In genomic region chr19:50839712-50840655, GRCh38 we compare ENCODE assay signal across 20 cellular contexts. TPM values are rescaled to one million over a fixed set of nuclear protein-coding genes. Genes with fewer than 3 reads are reported as not detected.
A peak's percentile ranks its signal among the peaks of the same experiment; 100 is the strongest.
DNase-seq lines count a peak whose midpoint lies in the region; ATAC-seq, FAIRE-seq and TF ChIP-seq lines count a peak whose summit lies in the region.
"Had no signal": no experiment of that assay in that cellular context is flagged by ENCODE, and none has a peak within 500 bp of the region (broad histone marks: within the 10 kb centered on the region; RNA-seq: fewer than 3 reads in every experiment).

No MANE protein-coding gene starts in this region.

- no peak overlapping the region for H4K5ac ChIP-seq in H1 (ENCODE audit: insufficient read length, low read depth, low read length)

- H2BK12ac ChIP-seq in H1 (ENCODE audit: low read depth, low read length) = no peak overlapping the region

- H3K4me1 Mint-ChIP-seq in T-helper 17 cell = peaks cover 6% of the 10 kb centered on the region

- H3K23ac ChIP-seq in H1 (ENCODE audit: insufficient read length) = no peak overlapping the region

- no peak overlapping the region for H3K4me2 ChIP-seq in H1 (ENCODE audit: insufficient read depth in 1 of 2, low read depth in 2 of 2, low read length in 2 of 2)
- H3K4me2 ChIP-seq: A549, BLaER1, GM23338 had no signal

- H3K36me3 ChIP-seq in H1 (ENCODE audit: control insufficient read depth in 2 of 4, insufficient read depth in 4 of 4, low read length in 3 of 4) (no peaks in the 10 kb centered on the region), upper lobe of right lung (no peaks in the 10 kb centered on the region), mucosa of descending colon (ENCODE audit: low read depth) (no peaks in the 10 kb centered on the region)
- H3K36me3 ChIP-seq: BLaER1 had no signal

- no peak overlapping the region for H2BK120ac ChIP-seq in H1 (replicated peaks; ENCODE audit: low read depth, low read length)

- no peak for TF ChIP-seq RAD21 in H1 (IDR thresholded peaks at IDR 0.05 in 1 of 2, conservative IDR thresholded peaks at IDR 0.05 in 1 of 2; ENCODE audit: low read depth in 2 of 2, low read length in 2 of 2)

- no peak overlapping the region for H4K8ac ChIP-seq in H1 (ENCODE audit: extremely low read depth, insufficient read depth, low read length)

- no peak for TF ChIP-seq POLR2A in H1 (IDR thresholded peaks at IDR 0.05; ENCODE audit: control extremely low read depth in 1 of 2, low read depth in 2 of 2, low read length in 2 of 2)

- H3K27ac ChIP-seq in C4-2B (peak overlapping the region; percentile 100), H1 (ENCODE audit: low read depth, low read length) (no peak overlapping the region), upper lobe of right lung (no peak overlapping the region)
- H3K27ac ChIP-seq: A549, BLaER1 had no signal

- no peaks in the 10 kb centered on the region for H3K9me3 ChIP-seq in T-helper 17 cell (ENCODE audit: control insufficient read depth, low read length, poor library complexity, severe bottlenecking)
- H3K9me3 ChIP-seq in H1 (ENCODE audit: insufficient read depth in 2 of 2, low read depth in 1 of 2, low read length in 1 of 2) = 0 out of 4 replicates have a peak, but pooled peaks cover 0 to 4% of the 10 kb centered on the region in 2 experiments
- no peaks in the 10 kb centered on the region for H3K9me3 ChIP-seq in upper lobe of right lung
- H3K9me3 ChIP-seq in mucosa of descending colon = peaks cover 5% of the 10 kb centered on the region

- H3K27me3 ChIP-seq in H1 (replicated peaks in 1 of 4; ENCODE audit: control insufficient read depth in 3 of 4, extremely low read depth in 1 of 4, insufficient read depth in 3 of 4, low read length in 3 of 4) (peaks cover 0 to 19% (median 7%) of the 10 kb centered on the region in 4 experiments; a peak in 6 of 7 replicates), upper lobe of right lung (peaks cover 13% of the 10 kb centered on the region)
- H3K27me3 ChIP-seq: BLaER1 had no signal

- H3K4me1 ChIP-seq in H1 (replicated peaks in 1 of 4; ENCODE audit: control insufficient read depth in 3 of 4, insufficient read depth in 4 of 4, low read length in 3 of 4) (peaks cover 0 to 7% (median 2%) of the 10 kb centered on the region in 4 experiments; a peak in 3 of 7 replicates), upper lobe of right lung (peaks cover 5% of the 10 kb centered on the region), mucosa of descending colon (ENCODE audit: low read depth) (peaks cover 6% of the 10 kb centered on the region)

- DNase-seq in T-helper 17 cell = no peak
- DNase-seq in H1 (ENCODE audit: low read depth in 1 of 2, low spot score in 2 of 2) = no peak
- peak; percentile 35 for DNase-seq in upper lobe of right lung
- no peak for DNase-seq in GM19239 (ENCODE audit: insufficient read length, low spot score)
- DNase-seq in mucosa of descending colon = no peak
- DNase-seq: Calu3; CD8-positive, alpha-beta T cell; DMS 273 treated with DMSO at 0.1 percent for 48 hours; DMS53; DND-41; EL had no signal

- H3K4me3 Mint-ChIP-seq in T-helper 17 cell = peak overlapping the region; percentile 25
- H3K4me3 Mint-ChIP-seq: CD8-positive, alpha-beta T cell; GM23338 had no signal

- no peak overlapping the region for H4K91ac ChIP-seq in H1 (replicated peaks; ENCODE audit: insufficient read length, low read length)

- H3K36me3 Mint-ChIP-seq in T-helper 17 cell (ENCODE audit: low read depth) = peaks cover 2% of the 10 kb centered on the region
- H3K36me3 Mint-ChIP-seq: CD8-positive, alpha-beta T cell had no signal

- WGBS in H1 (ENCODE audit: extremely low coverage in 1 of 2, insufficient coverage in 1 of 2, insufficient read length in 1 of 2, insufficient replicate concordance in 2 of 2, low coverage in 1 of 2, low lambda C conversion rate in 2 of 2, missing lambda C conversion rate in 1 of 2), 2 experiments = 80% methylated on average over 10 of the region's 10 CpGs; no CpG with 5 or more reads in 1 of the 2 experiments

- no peak overlapping the region for H2AK5ac ChIP-seq in H1 (ENCODE audit: low read depth, low read length)

- no peaks in the 10 kb centered on the region for H3K79me2 ChIP-seq in H1 (ENCODE audit: control insufficient read depth in 1 of 2, insufficient read depth in 2 of 2, low read length in 2 of 2)

- H4K20me1 ChIP-seq in H1 (replicated peaks in 1 of 2; ENCODE audit: control insufficient read depth in 1 of 2, insufficient read depth in 2 of 2, low read length in 2 of 2) = no peaks in the 10 kb centered on the region
- H4K20me1 ChIP-seq: BLaER1 had no signal

- peak overlapping the region; percentile 55 for H3K27ac Mint-ChIP-seq in T-helper 17 cell
- H3K27ac Mint-ChIP-seq: CD8-positive, alpha-beta T cell; GM23338 had no signal

- H2BK20ac ChIP-seq in H1 (ENCODE audit: low read length) = no peak overlapping the region

- H3K79me1 ChIP-seq in H1 (ENCODE audit: low read depth, low read length) = no peaks in the 10 kb centered on the region

- H3K14ac ChIP-seq in H1 (ENCODE audit: insufficient read length) = no peak overlapping the region

- no peak overlapping the region for H2AFZ ChIP-seq in H1 (ENCODE audit: low read length)
- H2AFZ ChIP-seq: GM23338 had no signal

- no peak overlapping the region for H3K4ac ChIP-seq in H1 (replicated peaks; ENCODE audit: insufficient read length, low read depth, low read length)

- CTCF ChIA-PET in H1 (lab: Charles Lee; ENCODE audit: partially characterized antibody) = interaction anchor here (0.8 to 1.7 kb wide), 5 partner anchors 11 to 246 kb away, joined by 3 to 4 read pairs (median 3); no protein-coding TSS in a partner anchor

- no peak overlapping the region for H2BK15ac ChIP-seq in H1 (ENCODE audit: low read length)

- ATAC-seq in T-helper 17 cell = no peak
- ATAC-seq in upper lobe of right lung = no peak
- no peak for ATAC-seq in HG02763 (IDR thresholded peaks at IDR 0.05; ENCODE audit: unreplicated experiment)
- no peak for ATAC-seq in mucosa of descending colon
- ATAC-seq: A549; CD8-positive, alpha-beta T cell; GM12878; GM23338 had no signal

- H3K4me3 ChIP-seq in H1 (ENCODE audit: extremely low read depth in 1 of 4, insufficient read depth in 2 of 4, low read depth in 3 of 4, low read length in 4 of 4) (no peak overlapping the region), upper lobe of right lung (no peak overlapping the region), mucosa of descending colon (no peak overlapping the region)
- H3K4me3 ChIP-seq: A549, BLaER1, GM12878, GM23338 had no signal

- peaks cover 8% of the 10 kb centered on the region; the same call in 1 of the 2 replicates for H3K23me2 ChIP-seq in H1 (ENCODE audit: low read depth, low read length)

- intact Hi-C loops in upper lobe of right lung (cut with DNase I) = no loop called here
- intact Hi-C loops in mucosa of descending colon (cut with DNase I, micrococcal nuclease) = no loop called here

- FAIRE-seq in H1 (lab: Jason Lieb, UNC) (no peak), GM19239 (lab: Jason Lieb, UNC) (no peak)
- FAIRE-seq: GM12878 had no signal

- TF ChIP-seq EP300 in H1 (IDR thresholded peaks at IDR 0.05; ENCODE audit: borderline replicate concordance in 1 of 2, low read depth in 2 of 2, low read length in 2 of 2) = no peak

- no peak for TF ChIP-seq CTCF in C4-2B (conservative IDR thresholded peaks at IDR 0.05)
- TF ChIP-seq CTCF in H1 (IDR thresholded peaks at IDR 0.05; ENCODE audit: control extremely low read depth in 1 of 3, insufficient read depth in 1 of 3, low read depth in 1 of 3, low read length in 3 of 3) = no peak
- TF ChIP-seq CTCF in upper lobe of right lung (IDR thresholded peaks at IDR 0.05) = no peak
- no peak for TF ChIP-seq CTCF in mucosa of descending colon (IDR thresholded peaks at IDR 0.05)

- H3K56ac ChIP-seq in H1 (replicated peaks; ENCODE audit: insufficient read length, low read depth, low read length) = no peak overlapping the region

- no peak overlapping the region for H3K18ac ChIP-seq in H1 (ENCODE audit: extremely low read depth, low read length)

- H2BK5ac ChIP-seq in H1 (ENCODE audit: low read depth, low read length) = no peak overlapping the region

- H3K9ac ChIP-seq in H1 (replicated peaks in 1 of 4; ENCODE audit: extremely low read depth in 1 of 4, low read depth in 3 of 4, low read length in 3 of 4) = no peak overlapping the region
- H3K9ac ChIP-seq: BLaER1 had no signal

- peaks cover 26% of the 10 kb centered on the region for H3K27me3 Mint-ChIP-seq in T-helper 17 cell

- POLR2A ChIA-PET in H1 (lab: Charles Lee; ENCODE audit: partially characterized antibody) = interaction anchor here (0.8 to 5.4 kb wide), 8 partner anchors 10 to 68 kb away, joined by 3 to 24 read pairs (median 4); no protein-coding TSS in a partner anchor

RNA-seq across cellular contexts. Expression of gene KLK15, which starts 6.6 kb away (rescaled TPM):
- not detected for total RNA-seq in T-helper 17 cell
- not detected in 2 replicates for total RNA-seq in H1 (2021; fragmentation: NEBNext Ultra II Directional; extraction: Animal tissue kit (Norgen Biotek cat#: 25700))
- polyA plus RNA-seq in H1 (2011; rRNA removed) = not detected in 2 replicates
- 0.06 TPM for polyA plus RNA-seq in H1 (2011; cell fraction: cytosol; rRNA removed)
- 0.20 TPM for polyA plus RNA-seq in H1 (2011; cell fraction: nucleus; rRNA removed)
- not detected in 4 replicates for polyA plus RNA-seq in H1 (2012, experiment 1 of 2)
- polyA plus RNA-seq in H1 (2012, experiment 2 of 2) = not detected
- 0.04 TPM for polyA plus RNA-seq in H1 (2013, experiment 1 of 2)
- not detected for polyA plus RNA-seq in H1 (2013, experiment 2 of 2)
- not detected in 2 replicates for polyA minus RNA-seq in H1 (2011; rRNA and poly(A)+ RNA removed)
- not detected for polyA minus RNA-seq in H1 (2011; cell fraction: cytosol; rRNA and poly(A)+ RNA removed)
- polyA minus RNA-seq in H1 (2011; cell fraction: nucleus; rRNA and poly(A)+ RNA removed) = not detected
- not detected for total RNA-seq in upper lobe of right lung
- 1 to 10 TPM in 2 of 3 donors, under 1 TPM in 1; 0.92 to 3.3 (median 2.3) TPM for total RNA-seq in mucosa of descending colon
- total RNA-seq: Calu3; CD8-positive, alpha-beta T cell; G401; GM12878; GM23338; H7; HT-29 had no signal
- polyA plus RNA-seq: A549, GM23338 had no signal

RNA-seq across cellular contexts. Expression of gene KLK3, which starts 14.7 kb away (rescaled TPM):
- total RNA-seq in T-helper 17 cell (not detected), upper lobe of right lung (not detected), mucosa of descending colon (1 to 10 TPM; 3.7 to 9.0 (median 4.8) TPM)
- total RNA-seq in H1 (2021; fragmentation: NEBNext Ultra II Directional; extraction: Animal tissue kit (Norgen Biotek cat#: 25700)) = not detected in 2 replicates
- 0.08 and 0.25 TPM in 2 replicates for polyA plus RNA-seq in H1 (2011; rRNA removed)
- polyA plus RNA-seq in H1 (2011; cell fraction: cytosol; rRNA removed) = 0.13 TPM
- polyA plus RNA-seq in H1 (2011; cell fraction: nucleus; rRNA removed) = 0.86 TPM
- polyA plus RNA-seq in H1 (2012, experiment 1 of 2) = 0.15 TPM in 1 of 4 replicates, not detected in the others
- polyA plus RNA-seq in H1 (2012, experiment 2 of 2) = not detected
- 0.04 TPM for polyA plus RNA-seq in H1 (2013, experiment 1 of 2)
- 0.06 TPM for polyA plus RNA-seq in H1 (2013, experiment 2 of 2)
- 0.61 and 0.69 TPM in 2 replicates for polyA minus RNA-seq in H1 (2011; rRNA and poly(A)+ RNA removed)
- not detected for polyA minus RNA-seq in H1 (2011; cell fraction: cytosol; rRNA and poly(A)+ RNA removed)
- not detected for polyA minus RNA-seq in H1 (2011; cell fraction: nucleus; rRNA and poly(A)+ RNA removed)
- total RNA-seq: Calu3; CD8-positive, alpha-beta T cell; G401; GM12878; GM23338; H7; HT-29 had no signal
- polyA plus RNA-seq: A549 had no signal

RNA-seq across cellular contexts. Expression of gene KLK1, which starts 16.4 kb away (rescaled TPM):
- total RNA-seq in T-helper 17 cell (not detected), upper lobe of right lung (1.7 TPM), mucosa of descending colon (100 to 1,000 TPM in 1 of 3 donors, 10 to 100 TPM in 2; 29.3 to 130 (median 80.6) TPM)
- 3.4 and 4.8 TPM in 2 replicates for total RNA-seq in H1 (2021; fragmentation: NEBNext Ultra II Directional; extraction: Animal tissue kit (Norgen Biotek cat#: 25700))
- polyA plus RNA-seq in H1 (2011; rRNA removed) = 4.0 and 5.8 TPM in 2 replicates
- 4.8 TPM for polyA plus RNA-seq in H1 (2011; cell fraction: cytosol; rRNA removed)
- 7.1 TPM for polyA plus RNA-seq in H1 (2011; cell fraction: nucleus; rRNA removed)
- polyA plus RNA-seq in H1 (2012, experiment 1 of 2) = 5.2 to 6.7 TPM (median 5.7 TPM) in 4 replicates
- polyA plus RNA-seq in H1 (2012, experiment 2 of 2) = 4.1 TPM
- 6.2 TPM for polyA plus RNA-seq in H1 (2013, experiment 1 of 2)
- 5.8 TPM for polyA plus RNA-seq in H1 (2013, experiment 2 of 2)
- polyA minus RNA-seq in H1 (2011; rRNA and poly(A)+ RNA removed) = 0.63 and 1.4 TPM in 2 replicates
- 1.3 TPM for polyA minus RNA-seq in H1 (2011; cell fraction: cytosol; rRNA and poly(A)+ RNA removed)
- polyA minus RNA-seq in H1 (2011; cell fraction: nucleus; rRNA and poly(A)+ RNA removed) = 2.9 TPM
- total RNA-seq: Calu3; CD8-positive, alpha-beta T cell; G401; H7 had no signal

RNA-seq across cellular contexts. Expression of gene KLK2, which starts 33.3 kb away (rescaled TPM):
- total RNA-seq in T-helper 17 cell (not detected), upper lobe of right lung (not detected), mucosa of descending colon (under 1 TPM in 1 of 3 donors, not detected in 2; 0.43 TPM)
- not detected in 2 replicates for total RNA-seq in H1 (2021; fragmentation: NEBNext Ultra II Directional; extraction: Animal tissue kit (Norgen Biotek cat#: 25700))
- polyA plus RNA-seq in H1 (2011; rRNA removed) = 0.20 and 0.36 TPM in 2 replicates
- 0.59 TPM for polyA plus RNA-seq in H1 (2011; cell fraction: cytosol; rRNA removed)
- polyA plus RNA-seq in H1 (2011; cell fraction: nucleus; rRNA removed) = 0.57 TPM
- 0.30 to 0.33 TPM in 2 of 4 replicates, not detected in the others for polyA plus RNA-seq in H1 (2012, experiment 1 of 2)
- polyA plus RNA-seq in H1 (2012, experiment 2 of 2) = 0.55 TPM
- 0.04 TPM for polyA plus RNA-seq in H1 (2013, experiment 1 of 2)
- polyA plus RNA-seq in H1 (2013, experiment 2 of 2) = 0.11 TPM
- not detected in 2 replicates for polyA minus RNA-seq in H1 (2011; rRNA and poly(A)+ RNA removed)
- not detected for polyA minus RNA-seq in H1 (2011; cell fraction: cytosol; rRNA and poly(A)+ RNA removed)
- not detected for polyA minus RNA-seq in H1 (2011; cell fraction: nucleus; rRNA and poly(A)+ RNA removed)
- total RNA-seq: Calu3; CD8-positive, alpha-beta T cell; G401; H7; HT-29 had no signal

RNA-seq across cellular contexts. Expression of gene ACP4, which starts 49.8 kb away (rescaled TPM):
- total RNA-seq in T-helper 17 cell = not detected
- total RNA-seq in H1 (2021; fragmentation: NEBNext Ultra II Directional; extraction: Animal tissue kit (Norgen Biotek cat#: 25700)) = not detected in 2 replicates
- not detected in 2 replicates for polyA plus RNA-seq in H1 (2011; rRNA removed)
- not detected for polyA plus RNA-seq in H1 (2011; cell fraction: cytosol; rRNA removed)
- polyA plus RNA-seq in H1 (2011; cell fraction: nucleus; rRNA removed) = not detected
- polyA plus RNA-seq in H1 (2012, experiment 1 of 2) = not detected in 4 replicates
- not detected for polyA plus RNA-seq in H1 (2012, experiment 2 of 2)
- polyA plus RNA-seq in H1 (2013, experiment 1 of 2) = not detected
- polyA plus RNA-seq in H1 (2013, experiment 2 of 2) = not detected
- not detected in 2 replicates for polyA minus RNA-seq in H1 (2011; rRNA and poly(A)+ RNA removed)
- not detected for polyA minus RNA-seq in H1 (2011; cell fraction: cytosol; rRNA and poly(A)+ RNA removed)
- polyA minus RNA-seq in H1 (2011; cell fraction: nucleus; rRNA and poly(A)+ RNA removed) = not detected
- not detected for total RNA-seq in upper lobe of right lung
- not detected for total RNA-seq in mucosa of descending colon
- total RNA-seq: Calu3; CD8-positive, alpha-beta T cell; G401; GM12878; GM23338; H7; HT-29 had no signal
- polyA plus RNA-seq: A549, GM12878, GM23338 had no signal
